ENCODE assay signal across 8 cellular contexts in genomic region chr2:9554841-9555337, GRCh38. TPM values are rescaled to one million over a fixed set of nuclear protein-coding genes. Genes with fewer than 3 reads are reported as not detected.
DNase-seq lines count a peak whose midpoint lies in the region; ATAC-seq, FAIRE-seq and TF ChIP-seq lines count a peak whose summit lies in the region.

No MANE protein-coding gene starts in this region.

- H3K4me2 ChIP-seq in KMS-11 (peak overlapping the region; percentile 86), HepG2 (ENCODE audit: low read depth, low read length) (peak overlapping the region; percentile 92)

- H3K27ac ChIP-seq in KMS-11: peak overlapping the region; percentile 74; the same call in 1 of the 2 replicates
- peak overlapping the region; percentile 98 for H3K27ac ChIP-seq in HepG2 (ENCODE audit: extremely low read length, insufficient read depth, low read length)

- H3K27ac Mint-ChIP-seq in Caco-2 (ENCODE audit: unreplicated experiment) (peak overlapping the region; percentile 90), chondrocyte (ENCODE audit: unreplicated experiment) (peak overlapping the region; percentile 97)

- no peaks in the 10 kb centered on the region for H3K27me3 Mint-ChIP-seq in Caco-2 (ENCODE audit: insufficient read depth, unreplicated experiment)
- H3K27me3 Mint-ChIP-seq in chondrocyte (ENCODE audit: low read depth): no peaks in the 10 kb centered on the region

- TF ChIP-seq EP300 in HepG2 (IDR thresholded peaks at IDR 0.05; ENCODE audit: low read depth in 2 of 2, low read length in 2 of 2): no peak
- TF ChIP-seq EP300 in HepG2 (CRISPR knock-in tag; IDR thresholded peaks at IDR 0.05; ENCODE audit: borderline replicate concordance): peak; percentile 34; the same call in 1 of the 2 replicates

- H3K36me3 Mint-ChIP-seq in Caco-2 (ENCODE audit: insufficient read depth, unreplicated experiment) (peaks cover 34% of the 10 kb centered on the region), chondrocyte (ENCODE audit: low read depth) (no peaks in the 10 kb centered on the region)

- in situ Hi-C loops in HepG2 (cut with HindIII; ENCODE audit: extremely low pct_ligation_motif_present, low pct_unique_long_range_greater_than_20kb): no loop called here

- H3K9me3 ChIP-seq in Caco-2 (no peaks in the 10 kb centered on the region), HepG2 (ENCODE audit: low read length) (no peaks in the 10 kb centered on the region)

- BruUV-seq in Caco-2 (replicated peaks; lab: Mats Ljungman, UMichigan) (TSS peak; percentile 52), HepG2 (replicated peaks; lab: Mats Ljungman, UMichigan) (TSS peak; percentile 59)

- no peak for TF ChIP-seq RAD21 in HepG2 (CRISPR knock-in tag; IDR thresholded peaks at IDR 0.05)

- H2AFZ ChIP-seq in KMS-11 (ENCODE audit: low read depth) (peak overlapping the region; percentile 62; the same call in 1 of the 2 replicates), HepG2 (ENCODE audit: low read length) (peak overlapping the region; percentile 35)

- ATAC-seq in HepG2: no peak
- ATAC-seq in GM21786 (IDR thresholded peaks at IDR 0.05; ENCODE audit: unreplicated experiment): no peak

- H3K4me3 ChIP-seq in Caco-2 (ENCODE audit: low read depth, low read length) (peak overlapping the region; percentile 92), KMS-11 (IDR thresholded peaks at IDR 0.05; ENCODE audit: insufficient read depth, low read depth, low read length) (no peak overlapping the region), HepG2 (replicated peaks in 1 of 3; ENCODE audit: insufficient read depth in 1 of 3, low read depth in 2 of 3, low read length in 3 of 3) (peak overlapping the region; percentile 67 to 96 (median 73))

- TF ChIP-seq CTCF in Caco-2 (IDR thresholded peaks at IDR 0.05; ENCODE audit: insufficient read depth in 1 of 2, low read depth in 1 of 2, low read length in 1 of 2, severe bottlenecking in 1 of 2, unreplicated experiment in 1 of 2) (no peak), KMS-11 (conservative IDR thresholded peaks at IDR 0.05; ENCODE audit: low read depth, low read length) (no peak), chondrocyte (IDR thresholded peaks at IDR 0.05) (no peak), HepG2 (CRISPR knock-in tag; IDR thresholded peaks at IDR 0.05) (no peak)

- no peak for FAIRE-seq in HepG2 (lab: Jason Lieb, UNC)

- H3K4me1 ChIP-seq in Caco-2: peaks cover 27% of the 10 kb centered on the region; the same call in 1 of the 2 replicates
- peaks cover 55% of the 10 kb centered on the region for H3K4me1 ChIP-seq in KMS-11 (ENCODE audit: low read depth, poor library complexity, severe bottlenecking)
- H3K4me1 ChIP-seq in HepG2 (ENCODE audit: insufficient read depth, low read length): peaks cover 36% of the 10 kb centered on the region

- CTCF ChIA-PET in Caco-2 (lab: Charles Lee) (interaction anchor here (0.5 to 2.0 kb wide), 7 partner anchors 53 to 502 kb away, joined by 3 to 9 read pairs (median 4); partner anchors contain the start of genes IAH1 and TAF1B), HepG2 (lab: Yijun Ruan, JAX; ENCODE audit: low intra/inter-chr PET ratio, low total read pairs) (no interaction called here)

- H3K9me3 Mint-ChIP-seq in Caco-2 (ENCODE audit: unreplicated experiment): no peaks in the 10 kb centered on the region
- no peaks in the 10 kb centered on the region for H3K9me3 Mint-ChIP-seq in chondrocyte (ENCODE audit: low read depth)

- TF ChIP-seq POLR2A in HepG2 (IDR thresholded peaks at IDR 0.05; ENCODE audit: insufficient read depth in 1 of 2, low read depth in 2 of 2, low read length in 2 of 2): no peak

- H3K4me3 Mint-ChIP-seq in Caco-2 (ENCODE audit: unreplicated experiment): peak overlapping the region; percentile 91
- H3K4me3 Mint-ChIP-seq in chondrocyte (ENCODE audit: unreplicated experiment): peak overlapping the region; percentile 95

- H3K79me2 ChIP-seq in KMS-11 (ENCODE audit: insufficient read depth, low read depth): peaks cover 56% of the 10 kb centered on the region
- peaks cover 60% of the 10 kb centered on the region for H3K79me2 ChIP-seq in HepG2 (ENCODE audit: insufficient read depth, low read length)

- intact Hi-C loops in Caco-2 (cut with micrococcal nuclease; ENCODE audit: unreplicated experiment) (loop anchor here (1.0 to 5.0 kb wide), 3 partner anchors 76 to 141 kb away; partner anchors contain the start of genes CPSF3, ITGB1BP1 and YWHAQ), HepG2 (cut with micrococcal nuclease; ENCODE audit: unreplicated experiment) (loop anchor here (2.0 to 5.0 kb wide), 4 partner anchors 76 to 217 kb away; partner anchors contain the start of genes CPSF3, ITGB1BP1 and YWHAQ)

- WGBS in HepG2 (ENCODE audit: low lambda C conversion rate): under 1% methylated on average over 11 of the region's 11 CpGs

- H4K20me1 ChIP-seq in KMS-11 (ENCODE audit: insufficient read depth): no peaks in the 10 kb centered on the region
- peaks cover 3% of the 10 kb centered on the region; the same call in 1 of the 2 replicates for H4K20me1 ChIP-seq in HepG2 (ENCODE audit: insufficient read depth, low read length)

- H3K4me1 Mint-ChIP-seq in Caco-2 (ENCODE audit: low read depth, unreplicated experiment): peaks cover 30% of the 10 kb centered on the region
- H3K4me1 Mint-ChIP-seq in chondrocyte (ENCODE audit: low read depth): peaks cover 66% of the 10 kb centered on the region

- H3K9ac ChIP-seq in KMS-11: peak overlapping the region; percentile 83
- peak overlapping the region; percentile 97 for H3K9ac ChIP-seq in HepG2 (ENCODE audit: insufficient read depth, low read depth, low read length)

- H3K27me3 ChIP-seq in Caco-2 (replicated peaks; ENCODE audit: control insufficient read depth, insufficient read depth, low read length) (no peaks in the 10 kb centered on the region), KMS-11 (ENCODE audit: insufficient read depth, low read depth) (no peaks in the 10 kb centered on the region), HepG2 (ENCODE audit: control insufficient read depth in 1 of 2, insufficient read depth in 2 of 2, low read length in 2 of 2) (no peaks in the 10 kb centered on the region; a peak in 1 of 5 replicates)

- DNase-seq in Caco-2 (peak; percentile 46 to 52), T follicular helper cell (ENCODE audit: low read depth) (peak; percentile 9), chondrocyte (ENCODE audit: low spot score) (no peak), HepG2 (ENCODE audit: low spot score) (peak; percentile 29), cerebellar nuclear complex (lab: John Stamatoyannopoulos, UW) (no peak)
- DNase-seq in stimulated activated naive CD4-positive, alpha-beta T cell treated with Interleukin-2 at 50 U/mL for 16 hours (lab: John Stamatoyannopoulos, UW): peak; percentile 21

- H3K36me3 ChIP-seq in Caco-2 (ENCODE audit: control insufficient read depth, insufficient read depth, low read length) (no peaks in the 10 kb centered on the region), KMS-11 (ENCODE audit: insufficient read depth) (no peaks in the 10 kb centered on the region), HepG2 (replicated peaks in 1 of 2; ENCODE audit: control insufficient read depth in 1 of 2, insufficient read depth in 2 of 2, low read length in 2 of 2) (no peaks in the 10 kb centered on the region)

- POLR2A ChIA-PET in Caco-2 (lab: Charles Lee): interaction anchor here (0.7 to 2.2 kb wide), 3 partner anchors 9 to 288 kb away, joined by 5 to 52 read pairs (median 13); partner anchors contain the start of genes TAF1B and YWHAQ
- POLR2A ChIA-PET in HepG2 (lab: Yijun Ruan, JAX): interaction anchor here (1.0 to 4.2 kb wide), 17 partner anchors 9 to 895 kb away, joined by 3 to 70 read pairs (median 7); partner anchors contain the start of genes TAF1B and YWHAQ

TF ChIP-seq in HepG2, 621 proteins besides CTCF, POLR2A, EP300 and RAD21 (continues in another document):
- no peak for TF ChIP-seq NFATC3 (CRISPR knock-in tag; IDR thresholded peaks at IDR 0.05)
- peak; percentile 8; the same call in 1 of the 2 replicates for TF ChIP-seq CEBPG (CRISPR knock-in tag; IDR thresholded peaks at IDR 0.05)
- no peak for TF ChIP-seq ZMAT5 (CRISPR knock-in tag; IDR thresholded peaks at IDR 0.05; ENCODE audit: borderline replicate concordance, low read depth)

RNA-seq across cellular contexts. Expression of gene ADAM17, which starts 0.7 kb away (rescaled TPM):
- total RNA-seq in Caco-2 (2022): 36.3 and 40.5 TPM in 2 replicates
- total RNA-seq in chondrocyte: 25.2 to 31.4 TPM (median 30.0 TPM) in 3 replicates
- 18.5 and 33.4 TPM in 2 replicates for total RNA-seq in HepG2 (2016; rRNA removed; fragmentation: Illumina TruSeq; extraction: Trizol)
- 10.8 TPM in 2 replicates for total RNA-seq in HepG2 (2016; cell fraction: cytosol; rRNA removed; fragmentation: Illumina TruSeq; extraction: Trizol; ENCODE audit: low read depth)
- total RNA-seq in HepG2 (2016; cell fraction: insoluble cytoplasmic fraction; rRNA removed; fragmentation: Illumina TruSeq; extraction: Trizol): 17.9 and 33.4 TPM in 2 replicates
- total RNA-seq in HepG2 (2016; cell fraction: membrane; rRNA removed; fragmentation: Illumina TruSeq; extraction: Trizol): 9.7 and 11.1 TPM in 2 replicates
- 38.0 and 48.8 TPM in 2 replicates for total RNA-seq in HepG2 (2016; cell fraction: nucleus; rRNA removed; fragmentation: Illumina TruSeq; extraction: Trizol)
- polyA plus RNA-seq in HepG2 (2011; rRNA removed): 6.5 and 8.3 TPM in 2 replicates
- polyA plus RNA-seq in HepG2 (2011; cell fraction: cytosol; rRNA removed): 5.1 and 5.6 TPM in 2 replicates
- polyA plus RNA-seq in HepG2 (2011; cell fraction: nucleus; rRNA removed): 8.8 and 9.4 TPM in 2 replicates
- 17.9 and 24.2 TPM in 2 replicates for polyA plus RNA-seq in HepG2 (2012)
- 0.97 and 1.1 TPM in 2 replicates for polyA plus RNA-seq in HepG2 (2016; cell fraction: cytosol; fragmentation: Illumina TruSeq; extraction: Trizol; ENCODE audit: low read depth)
- 9.7 and 10.5 TPM in 2 replicates for polyA plus RNA-seq in HepG2 (2016; cell fraction: insoluble cytoplasmic fraction; fragmentation: Illumina TruSeq; extraction: Trizol; ENCODE audit: low read depth)
- 2.6 and 3.0 TPM in 2 replicates for polyA plus RNA-seq in HepG2 (2016; cell fraction: membrane; fragmentation: Illumina TruSeq; extraction: Trizol; ENCODE audit: low read depth)
- 34.9 and 37.9 TPM in 2 replicates for polyA plus RNA-seq in HepG2 (2016; cell fraction: nucleus; fragmentation: Illumina TruSeq; extraction: Trizol; ENCODE audit: insufficient read depth, low read depth)
- polyA minus RNA-seq in HepG2 (2011; rRNA and poly(A)+ RNA removed; ENCODE audit: low replicate concordance): 12.1 and 17.0 TPM in 2 replicates
- 6.2 and 8.7 TPM in 2 replicates for polyA minus RNA-seq in HepG2 (2011; cell fraction: cytosol; rRNA and poly(A)+ RNA removed)
- polyA minus RNA-seq in HepG2 (2011; cell fraction: nucleus; rRNA and poly(A)+ RNA removed): 31.7 and 39.2 TPM in 2 replicates

Comparison
In these comparisons a context has a peak if more than half of its experiments do, and no peak if none do; other contexts are left out.
1. DNase-seq: peak in Caco-2 (2 of 2), T follicular helper cell (single experiment), HepG2 (single experiment) and stimulated activated naive CD4-positive, alpha-beta T cell treated with Interleukin-2 at 50 U/mL for 16 hours (single experiment); none in chondrocyte (single experiment) and cerebellar nuclear complex (0 of 2).